In the genomic region with DNA sequence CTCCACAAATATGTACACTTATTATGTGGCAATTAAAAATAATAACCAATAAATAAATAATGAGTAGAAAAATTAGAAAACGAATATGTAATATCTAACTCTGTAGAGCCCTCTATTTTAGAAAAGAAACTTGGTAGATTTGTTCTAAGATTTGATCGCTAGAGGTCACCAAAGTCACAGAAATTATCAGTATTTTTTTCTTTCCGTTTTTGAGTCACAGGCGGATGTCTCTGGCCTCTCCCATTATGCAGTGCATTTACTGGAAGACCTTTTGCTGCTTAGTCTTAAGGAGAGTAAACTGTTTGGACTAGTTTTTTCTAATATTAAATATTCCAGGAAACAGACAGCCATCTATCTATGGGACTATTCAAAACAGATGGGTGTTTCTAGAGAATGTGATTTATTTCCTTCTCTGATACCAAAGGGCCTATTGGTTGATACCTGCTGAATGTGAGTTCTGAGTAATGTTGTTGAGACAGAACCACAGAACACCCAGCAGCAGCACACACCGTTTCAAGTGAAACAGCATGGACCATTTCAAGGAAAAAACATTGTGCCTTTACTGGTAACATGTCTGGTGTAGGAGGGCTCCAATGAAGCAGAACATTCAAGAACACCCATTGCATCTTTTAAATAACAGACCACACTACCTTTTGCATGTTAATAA, we compare ENCODE assay signal across 8 cellular contexts. TPM values are rescaled to one million over a fixed set of nuclear protein-coding genes. Genes with fewer than 3 reads are reported as not detected.
DNase-seq lines count a peak whose midpoint lies in the region; ATAC-seq and TF ChIP-seq lines count a peak whose summit lies in the region.

No MANE protein-coding gene starts in this region.

- H3K36me3 Mint-ChIP-seq in activated CD8-positive, alpha-beta T cell treated with anti-CD3 and anti-CD28 coated beads, Interleukin-2, amount 10 ng/mL, durations not matched to agents 7 days and 5 days (ENCODE audit: low read depth) = no peaks in the 10 kb centered on the region

- peaks cover 5% of the 10 kb centered on the region for H3K27me3 Mint-ChIP-seq in activated CD8-positive, alpha-beta T cell treated with anti-CD3 and anti-CD28 coated beads, Interleukin-2, amount 10 ng/mL, durations not matched to agents 7 days and 5 days (ENCODE audit: low read depth)

- ATAC-seq in GM18907 (IDR thresholded peaks at IDR 0.05; ENCODE audit: unreplicated experiment) (peak; percentile 83), HG03060 (IDR thresholded peaks at IDR 0.05; ENCODE audit: low read depth, unreplicated experiment) (peak; percentile 74), psoas muscle (peak in 3 of 4 donors; percentile 53 to 74 (median 65))
- ATAC-seq in activated CD8-positive, alpha-beta T cell treated with anti-CD3 and anti-CD28 coated beads, Interleukin-2, amount 10 ng/mL, durations not matched to agents 7 days and 5 days = peak; percentile 82

- POLR2A ChIA-PET in activated CD8-positive, alpha-beta T cell treated with anti-CD3 and anti-CD28 coated beads, Interleukin-2, amount 10 ng/mL, durations not matched to agents 7 days and 5 days (lab: Charles Lee) = no interaction called here

- no peak overlapping the region for H3K4me3 Mint-ChIP-seq in activated CD8-positive, alpha-beta T cell treated with anti-CD3 and anti-CD28 coated beads, Interleukin-2, amount 10 ng/mL, durations not matched to agents 7 days and 5 days

- DNase-seq in DMS114 treated with DMSO at 0.1 percent for 48 hours (lab: John Stamatoyannopoulos, UW; ENCODE audit: unreplicated experiment) (peak; percentile 77), NCI-H2107 (lab: John Stamatoyannopoulos, UW) (peak; percentile 1), foreskin melanocyte (peak; percentile 44), psoas muscle (no peak)
- DNase-seq in activated CD8-positive, alpha-beta T cell treated with anti-CD3 and anti-CD28 coated beads, Interleukin-2, amount 10 ng/mL, durations not matched to agents 7 days and 5 days = peak; percentile 44
- no peak for DNase-seq in activated CD4-positive, CD25-positive, alpha-beta regulatory T cell treated with anti-CD3 and anti-CD28 coated beads, Interleukin-2, amount 50 U/mL, for 72 hours

- intact Hi-C loops in psoas muscle (cut with DNase I) = loop anchor here (5.0 to 10.0 kb wide), 4 partner anchors 890 to 1430 kb away; no protein-coding TSS in a partner anchor

- H3K9me3 ChIP-seq in psoas muscle = no peaks in the 10 kb centered on the region

- H3K4me3 ChIP-seq in psoas muscle = no peak overlapping the region

- H3K36me3 ChIP-seq in psoas muscle (ENCODE audit: insufficient read depth in 1 of 2, low read depth in 1 of 2) = no peaks in the 10 kb centered on the region

- no peak overlapping the region for H3K27ac Mint-ChIP-seq in activated CD8-positive, alpha-beta T cell treated with anti-CD3 and anti-CD28 coated beads, Interleukin-2, amount 10 ng/mL, durations not matched to agents 7 days and 5 days

- peak; percentile 40 for TF ChIP-seq CTCF in psoas muscle (IDR thresholded peaks at IDR 0.05)

- H3K27ac ChIP-seq in psoas muscle = no peak overlapping the region

- H3K27me3 ChIP-seq in psoas muscle (ENCODE audit: insufficient read depth in 3 of 3, low read length in 2 of 3) = no peaks in the 10 kb centered on the region

- CTCF ChIA-PET in activated CD8-positive, alpha-beta T cell treated with anti-CD3 and anti-CD28 coated beads, Interleukin-2, amount 10 ng/mL, durations not matched to agents 7 days and 5 days (lab: Charles Lee) = interaction anchor here (0.9 kb wide), 1 partner anchor 610 kb away, joined by 3 read pairs; no protein-coding TSS in a partner anchor

- WGBS in psoas muscle, 3 donors = 3 to 4% (median 4%) methylated on average over 5 of the region's 5 CpGs

- H3K4me1 ChIP-seq in psoas muscle = no peaks in the 10 kb centered on the region

- H3K9me3 Mint-ChIP-seq in activated CD8-positive, alpha-beta T cell treated with anti-CD3 and anti-CD28 coated beads, Interleukin-2, amount 10 ng/mL, durations not matched to agents 7 days and 5 days (ENCODE audit: insufficient read depth) = no peaks in the 10 kb centered on the region

- H3K4me1 Mint-ChIP-seq in activated CD8-positive, alpha-beta T cell treated with anti-CD3 and anti-CD28 coated beads, Interleukin-2, amount 10 ng/mL, durations not matched to agents 7 days and 5 days (ENCODE audit: low read depth) = peaks cover 17% of the 10 kb centered on the region

RNA-seq across cellular contexts. Expression of gene GYPA, which starts 34.0 kb away (rescaled TPM):
- not detected for total RNA-seq in activated CD8-positive, alpha-beta T cell treated with anti-CD3 and anti-CD28 coated beads, Interleukin-2, amount 10 ng/mL, durations not matched to agents 7 days and 5 days
- total RNA-seq in psoas muscle = under 1 TPM in 1 of 4 donors, not detected in 3; 0.81 TPM
- polyA plus RNA-seq in psoas muscle = not detected

Comparison
In these comparisons a context has a peak if more than half of its experiments do, and no peak if none do; other contexts are left out.
1. DNase-seq: peak in DMS114 treated with DMSO at 0.1 percent for 48 hours (single experiment), NCI-H2107 (single experiment), activated CD8-positive, alpha-beta T cell treated with anti-CD3 and anti-CD28 coated beads, Interleukin-2, amount 10 ng/mL, durations not matched to agents 7 days and 5 days (single experiment) and foreskin melanocyte (single experiment); none in psoas muscle (0 of 2) and activated CD4-positive, CD25-positive, alpha-beta regulatory T cell treated with anti-CD3 and anti-CD28 coated beads, Interleukin-2, amount 50 U/mL, for 72 hours (single experiment).
2. Peak in every context shown above with its lines, with median percentiles within 50 percentile points of each other: ATAC-seq.